Comparison of ENCODE assay signal across 9 cellular contexts in genomic region chr1:220113136-220113695, GRCh38. TPM values are rescaled to one million over a fixed set of nuclear protein-coding genes. Genes with fewer than 3 reads are reported as not detected.
A peak's percentile ranks its signal among the peaks of the same experiment; 100 is the strongest.
DNase-seq lines count a peak whose midpoint lies in the region; ATAC-seq and TF ChIP-seq lines count a peak whose summit lies in the region.
"Had no signal": no experiment of that assay in that cellular context is flagged by ENCODE, and none has a peak within 500 bp of the region (broad histone marks: within the 10 kb centered on the region; RNA-seq: fewer than 3 reads in every experiment).

No MANE protein-coding gene starts in this region.

- no peak for DNase-seq in activated CD8-positive, alpha-beta memory T cell treated with anti-CD3 and anti-CD28 coated beads, Interleukin-2, amount 10 ng/mL, durations not matched to agents 7 days and 5 days
- no peak for DNase-seq in activated CD8-positive, alpha-beta memory T cell treated with anti-CD3 and anti-CD28 coated beads, Interleukin-2, amount 50 U/mL, for 4 hours
- DNase-seq in HCT116 (ENCODE audit: low read depth, low spot score) (no peak), RKO (ENCODE audit: low spot score) (peak; percentile 47), epithelial cell of esophagus (ENCODE audit: low read depth) (peak; percentile 49), retinal pigment epithelial cell (ENCODE audit: low read depth) (no peak), medulla oblongata (ENCODE audit: extremely low spot score) (no peak)

- H3K4me1 ChIP-seq in HCT116 (ENCODE audit: control insufficient read depth in 1 of 2, insufficient read depth in 2 of 2, low read length in 2 of 2) = no peaks in the 10 kb centered on the region

- RAD21 ChIA-PET in HCT116 (lab: Charles Lee; ENCODE audit: low non-redundant PET in 1 of 2, low total read pairs in 2 of 2, uncharacterized antibody in 2 of 2, unreplicated experiment in 2 of 2) = no interaction called here

- peak; percentile 16 to 72 (median 67); a peak in 5 of 6 replicates for TF ChIP-seq CTCF in HCT116 (IDR thresholded peaks at IDR 0.05 in 2 of 3, conservative IDR thresholded peaks at IDR 0.05 in 1 of 3; ENCODE audit: borderline replicate concordance in 1 of 3, insufficient read depth in 1 of 3, low read depth in 2 of 3, low read length in 2 of 3)
- peak; percentile 66 for TF ChIP-seq CTCF in epithelial cell of esophagus (IDR thresholded peaks at IDR 0.05; ENCODE audit: insufficient read depth, low read depth, low read length, missing control alignments)
- TF ChIP-seq CTCF in retinal pigment epithelial cell (conservative IDR thresholded peaks at IDR 0.05; ENCODE audit: low read depth, low read length) = peak; percentile 60

- no peaks in the 10 kb centered on the region for H3K79me2 ChIP-seq in HCT116 (ENCODE audit: insufficient read depth, low read length)

- no peaks in the 10 kb centered on the region for H3K27me3 Mint-ChIP-seq in activated CD8-positive, alpha-beta memory T cell treated with anti-CD3 and anti-CD28 coated beads, Interleukin-2, amount 10 ng/mL, durations not matched to agents 7 days and 5 days
- H3K27me3 Mint-ChIP-seq: dendritic cell treated with granulocyte-macrophage colony-stimulating factor and Interleukin-4, amounts not matched to agents 40 ng/mL and 50 ng/mL, for 4 days had no signal

- TF ChIP-seq POLR2A in HCT116 (IDR thresholded peaks at IDR 0.05; ENCODE audit: borderline replicate concordance, extremely low read depth, insufficient read depth, insufficient read length) = no peak

- BruUV-seq in HCT116 (replicated peaks; lab: Mats Ljungman, UMichigan) = no TSS peak

- CTCF ChIA-PET in activated CD8-positive, alpha-beta memory T cell treated with anti-CD3 and anti-CD28 coated beads, Interleukin-2, amount 10 ng/mL, durations not matched to agents 7 days and 5 days (lab: Charles Lee) = interaction anchor here (0.8 to 1.9 kb wide), 20 partner anchors 9 to 150 kb away, joined by 3 to 15 read pairs (median 4); partner anchors contain the start of gene BPNT1
- CTCF ChIA-PET in HCT116 (lab: Charles Lee) = interaction anchor here (0.8 to 3.1 kb wide), 7 partner anchors 8 to 620 kb away, joined by 3 to 15 read pairs (median 5); partner anchors contain the start of gene BPNT1

- POLR2A ChIA-PET in HCT116 (lab: Charles Lee) = no interaction called here

- no peaks in the 10 kb centered on the region for H3K9me2 ChIP-seq in HCT116 (ENCODE audit: insufficient read depth)

- no peaks in the 10 kb centered on the region for H3K27me3 ChIP-seq in HCT116 (ENCODE audit: insufficient read depth, low read length)

- H3K4me3 ChIP-seq in HCT116 (replicated peaks in 1 of 2; ENCODE audit: low read depth in 1 of 2, low read length in 2 of 2) (no peak overlapping the region), epithelial cell of esophagus (ENCODE audit: low read length) (no peak overlapping the region), retinal pigment epithelial cell (ENCODE audit: low read length) (no peak overlapping the region)

- H2AFZ ChIP-seq in HCT116 (ENCODE audit: low read depth, low read length, poor library complexity, severe bottlenecking) = no peak overlapping the region

- no peaks in the 10 kb centered on the region for H4K20me1 ChIP-seq in HCT116 (ENCODE audit: insufficient read depth)

- peaks cover 29 to 47% of the 10 kb centered on the region in 2 experiments for H3K36me3 ChIP-seq in HCT116 (ENCODE audit: control insufficient read depth in 1 of 2, insufficient read depth in 2 of 2, low read length in 2 of 2)

- H3K4me3 Mint-ChIP-seq in activated CD8-positive, alpha-beta memory T cell treated with anti-CD3 and anti-CD28 coated beads, Interleukin-2, amount 10 ng/mL, durations not matched to agents 7 days and 5 days = no peak overlapping the region
- H3K4me3 Mint-ChIP-seq: dendritic cell treated with granulocyte-macrophage colony-stimulating factor and Interleukin-4, amounts not matched to agents 40 ng/mL and 50 ng/mL, for 4 days had no signal

- H3K4me1 Mint-ChIP-seq in activated CD8-positive, alpha-beta memory T cell treated with anti-CD3 and anti-CD28 coated beads, Interleukin-2, amount 10 ng/mL, durations not matched to agents 7 days and 5 days = peaks cover 7% of the 10 kb centered on the region

- peak; percentile 77 for ATAC-seq in activated CD8-positive, alpha-beta memory T cell treated with anti-CD3 and anti-CD28 coated beads, Interleukin-2, amount 10 ng/mL, durations not matched to agents 7 days and 5 days
- ATAC-seq in HCT116 = peak; percentile 67
- no peak for ATAC-seq in GM18873 (IDR thresholded peaks at IDR 0.05; ENCODE audit: low FRiP score, unreplicated experiment)

- no peaks in the 10 kb centered on the region for H3K9me3 Mint-ChIP-seq in activated CD8-positive, alpha-beta memory T cell treated with anti-CD3 and anti-CD28 coated beads, Interleukin-2, amount 10 ng/mL, durations not matched to agents 7 days and 5 days (ENCODE audit: low read depth)
- H3K9me3 Mint-ChIP-seq: dendritic cell treated with granulocyte-macrophage colony-stimulating factor and Interleukin-4, amounts not matched to agents 40 ng/mL and 50 ng/mL, for 4 days had no signal

- H3K36me3 Mint-ChIP-seq in activated CD8-positive, alpha-beta memory T cell treated with anti-CD3 and anti-CD28 coated beads, Interleukin-2, amount 10 ng/mL, durations not matched to agents 7 days and 5 days = peaks cover 24% of the 10 kb centered on the region

- no peak overlapping the region for H3K27ac ChIP-seq in HCT116 (ENCODE audit: low read depth, low read length)

- peak; percentile 22; the same call in 1 of the 2 replicates for TF ChIP-seq RAD21 in HCT116 (IDR thresholded peaks at IDR 0.05; ENCODE audit: low read depth)

- H3K9me3 ChIP-seq in HCT116 (ENCODE audit: control insufficient read depth in 1 of 2, insufficient read depth in 1 of 2, low read depth in 1 of 2, low read length in 2 of 2) = no peaks in the 10 kb centered on the region

- H3K9ac ChIP-seq in HCT116 (ENCODE audit: low read length) = no peak overlapping the region

- intact Hi-C loops in HCT116 (cut with micrococcal nuclease) = no loop called here

- no peak overlapping the region for H3K27ac Mint-ChIP-seq in activated CD8-positive, alpha-beta memory T cell treated with anti-CD3 and anti-CD28 coated beads, Interleukin-2, amount 10 ng/mL, durations not matched to agents 7 days and 5 days
- H3K27ac Mint-ChIP-seq: dendritic cell treated with granulocyte-macrophage colony-stimulating factor and Interleukin-4, amounts not matched to agents 40 ng/mL and 50 ng/mL, for 4 days had no signal

- H3K4me2 ChIP-seq in HCT116 (ENCODE audit: low read length) = no peak overlapping the region

TF ChIP-seq in HCT116, 20 proteins besides CTCF, POLR2A, EP300 and RAD21:
- TF ChIP-seq ZBTB33 (IDR thresholded peaks at IDR 0.05; ENCODE audit: extremely low read depth, insufficient replicate concordance, low read length) (no peak), JUND (IDR thresholded peaks at IDR 0.05) (no peak), EZH2phosphoT487 (IDR thresholded peaks at IDR 0.05; ENCODE audit: borderline replicate concordance) (no peak), EZH2 (IDR thresholded peaks at IDR 0.05) (no peak), SP1 (IDR thresholded peaks at IDR 0.05; ENCODE audit: low read depth) (no peak)

RNA-seq across cellular contexts. Expression of gene IARS2, which starts 19.3 kb away (rescaled TPM):
- 10 to 100 TPM; 50.3 to 59.4 TPM for total RNA-seq in activated CD8-positive, alpha-beta memory T cell treated with anti-CD3 and anti-CD28 coated beads, Interleukin-2, amount 10 ng/mL, durations not matched to agents 7 days and 5 days
- 106 TPM for total RNA-seq in HCT116 (2021; ENCODE audit: unreplicated experiment)
- 45.4 and 63.8 TPM in 2 replicates for polyA plus RNA-seq in HCT116 (2012)

RNA-seq across cellular contexts. Expression of gene BPNT1, which starts 23.6 kb away (rescaled TPM):
- 10 to 100 TPM; 22.5 to 27.7 TPM for total RNA-seq in activated CD8-positive, alpha-beta memory T cell treated with anti-CD3 and anti-CD28 coated beads, Interleukin-2, amount 10 ng/mL, durations not matched to agents 7 days and 5 days
- total RNA-seq in HCT116 (2021; ENCODE audit: unreplicated experiment) = 25.2 TPM
- polyA plus RNA-seq in HCT116 (2012) = 30.4 and 30.9 TPM in 2 replicates

Comparison
In these comparisons a context has a peak if more than half of its experiments do, and no peak if none do; other contexts are left out.
1. DNase-seq: peak in RKO (single experiment) and epithelial cell of esophagus (single experiment); none in activated CD8-positive, alpha-beta memory T cell treated with anti-CD3 and anti-CD28 coated beads, Interleukin-2, amount 10 ng/mL, durations not matched to agents 7 days and 5 days (single experiment), activated CD8-positive, alpha-beta memory T cell treated with anti-CD3 and anti-CD28 coated beads, Interleukin-2, amount 50 U/mL, for 4 hours (single experiment), HCT116 (single experiment), retinal pigment epithelial cell (single experiment) and medulla oblongata (single experiment).
2. Peak in every context shown above with its lines, with median percentiles within 50 percentile points of each other: CTCF ChIP-seq.